14 cellular contexts compared by ENCODE assay signal in genomic region chr15:63338170-63338569, GRCh38. TPM values are rescaled to one million over a fixed set of nuclear protein-coding genes. Genes with fewer than 3 reads are reported as not detected.
DNase-seq lines count a peak whose midpoint lies in the region; ATAC-seq and TF ChIP-seq lines count a peak whose summit lies in the region.
"Had no signal": no experiment of that assay in that cellular context is flagged by ENCODE, and none has a peak within 500 bp of the region (broad histone marks: within the 10 kb centered on the region; RNA-seq: fewer than 3 reads in every experiment).

No MANE protein-coding gene starts in this region.

- H3K9me3 ChIP-seq in adipocyte (ENCODE audit: control insufficient read depth, low read length) (no peaks in the 10 kb centered on the region), right cardiac atrium (ENCODE audit: control insufficient read depth, low read length) (no peaks in the 10 kb centered on the region)

- no peak for TF ChIP-seq CTCF in AG09309 (IDR thresholded peaks at IDR 0.05; ENCODE audit: control insufficient read depth, insufficient read depth, low read depth, low read length, missing control alignments)

- H3K4me1 ChIP-seq in adipocyte (ENCODE audit: control insufficient read depth, insufficient read depth, low read length) (peaks cover 10% of the 10 kb centered on the region), right cardiac atrium (ENCODE audit: control insufficient read depth, insufficient read depth, low read length) (no peaks in the 10 kb centered on the region)

- H3K36me3 ChIP-seq in adipocyte (ENCODE audit: control insufficient read depth, insufficient read depth, low read length, severe bottlenecking): peaks cover 67% of the 10 kb centered on the region

- H3K27me3 ChIP-seq in adipocyte (replicated peaks; ENCODE audit: control insufficient read depth, insufficient read depth, low read length) (no peaks in the 10 kb centered on the region), right cardiac atrium (ENCODE audit: control insufficient read depth, insufficient read depth) (no peaks in the 10 kb centered on the region)

- H3K27ac ChIP-seq in right cardiac atrium (ENCODE audit: low read length): no peak overlapping the region

- H3K4me3 ChIP-seq in AG09309 (ENCODE audit: control insufficient read depth, low read depth, low read length): no peak overlapping the region
- no peak overlapping the region for H3K4me3 ChIP-seq in adipocyte (ENCODE audit: low read length)
- no peak overlapping the region for H3K4me3 ChIP-seq in right cardiac atrium (ENCODE audit: low read length)

- DNase-seq in AG09309 (ENCODE audit: low read depth) (peak; percentile 53), HCEC 1CT (peak; percentile 61), adipocyte (ENCODE audit: low read depth) (peak; percentile 61), glomerular visceral epithelial cell (ENCODE audit: extremely low spot score) (peak; percentile 76), right cardiac atrium (no peak), NCI-H1436 treated with DMSO at 0.1 percent for 48 hours (lab: John Stamatoyannopoulos, UW) (no peak)
- DNase-seq in central memory CD4-positive, alpha-beta T cell: no peak
- DNase-seq: amygdala, NCI-H1417, NCI-H510A treated with DMSO at 0.1 percent for 48 hours had no signal

- no peak overlapping the region for H3K9ac ChIP-seq in adipocyte (ENCODE audit: low read length)

- no peak for ATAC-seq in HG03342 (IDR thresholded peaks at IDR 0.05; ENCODE audit: unreplicated experiment)
- no peak for ATAC-seq in right cardiac atrium

- intact Hi-C loops in right cardiac atrium (cut with DNase I): loop anchor here in 1 of 4 donors (10.0 kb wide), 1 partner anchor 57 kb away; no protein-coding TSS in a partner anchor

RNA-seq across cellular contexts. Expression of gene CA12, which starts 43.5 kb away (rescaled TPM):
- total RNA-seq in right cardiac atrium: 1 to 10 TPM in 1 of 4 donors, under 1 TPM in 3; 0.33 to 1.2 (median 0.71) TPM
- polyA plus RNA-seq in right cardiac atrium: 0.75 TPM
- total RNA-seq: T-helper 1 cell treated with Interleukin-12 subunit alpha and Interleukin-12 subunit beta and Interleukin-4 antibody, amounts not matched to agents 30 ng/mL and 1 ng/mL, for 36 hours had no signal
- polyA plus RNA-seq: CD14-positive monocyte, IgD-negative memory B cell had no signal

Comparison
In these comparisons a context has a peak if more than half of its experiments do, and no peak if none do; other contexts are left out.
1. DNase-seq: peak in AG09309 (single experiment), HCEC 1CT (single experiment), adipocyte (single experiment) and glomerular visceral epithelial cell (single experiment); none in central memory CD4-positive, alpha-beta T cell (single experiment), right cardiac atrium (0 of 3) and NCI-H1436 treated with DMSO at 0.1 percent for 48 hours (single experiment).